18 cellular contexts compared by ENCODE assay signal in the genomic region with DNA sequence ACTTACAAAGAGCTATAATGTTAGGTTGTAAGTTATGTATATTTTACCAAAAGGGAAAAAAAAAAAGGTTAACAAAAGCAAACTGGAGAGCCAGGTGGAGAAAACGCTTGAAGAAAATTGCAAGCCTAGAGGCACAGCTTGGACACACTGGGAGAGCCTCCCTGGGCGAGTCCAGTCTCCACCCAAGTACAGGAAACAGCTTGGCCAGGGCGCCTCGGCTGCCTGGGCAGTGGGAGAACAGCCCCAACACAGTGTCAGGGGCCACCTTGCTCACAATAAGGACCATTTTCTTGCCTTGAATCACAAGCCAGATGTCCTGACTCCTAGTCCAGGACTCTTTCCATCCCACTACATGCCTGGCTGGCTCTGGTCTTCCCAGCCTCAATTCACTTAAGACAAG. TPM values are rescaled to one million over a fixed set of nuclear protein-coding genes. Genes with fewer than 3 reads are reported as not detected.
DNase-seq lines count a peak whose midpoint lies in the region; ATAC-seq, FAIRE-seq and TF ChIP-seq lines count a peak whose summit lies in the region.
"Had no signal": no experiment of that assay in that cellular context is flagged by ENCODE, and none has a peak within 500 bp of the region (broad histone marks: within the 10 kb centered on the region; RNA-seq: fewer than 3 reads in every experiment).

No MANE protein-coding gene starts in this region.

- H3K27ac Mint-ChIP-seq in H9 = peak overlapping the region in 1 of 3 experiments; percentile 68; a peak in 1 of 7 replicates
- H3K27ac Mint-ChIP-seq: CD4-positive, alpha-beta memory T cell; GM23338 had no signal

- H3K23ac ChIP-seq in H9 (ENCODE audit: insufficient read length, low read depth, low read length) (no peak overlapping the region), H1 (ENCODE audit: insufficient read length) (no peak overlapping the region)

- H3K36me3 ChIP-seq in RWPE2 (ENCODE audit: low read depth) (peaks cover 22% of the 10 kb centered on the region), H1 (ENCODE audit: control insufficient read depth in 2 of 4, insufficient read depth in 4 of 4, low read length in 3 of 4) (no peaks in the 10 kb centered on the region), sigmoid colon (peaks cover 0 to 69% (median 12%) of the 10 kb centered on the region in 4 donors)

- no peaks in the 10 kb centered on the region for H3K9me3 ChIP-seq in H9 (ENCODE audit: control insufficient read depth, low read depth, low read length)
- H3K9me3 ChIP-seq in RWPE2 (ENCODE audit: severe bottlenecking) = no peaks in the 10 kb centered on the region
- no peaks in the 10 kb centered on the region for H3K9me3 ChIP-seq in H1 (ENCODE audit: insufficient read depth in 2 of 2, low read depth in 1 of 2, low read length in 1 of 2)
- H3K9me3 ChIP-seq in sigmoid colon = no peaks in the 10 kb centered on the region
- H3K9me3 ChIP-seq: A549, BE2C, HAP-1 had no signal

- no peak overlapping the region for H2BK15ac ChIP-seq in H9 (ENCODE audit: low read depth, low read length)
- H2BK15ac ChIP-seq in H1 (ENCODE audit: low read length) = no peak overlapping the region

- H2BK20ac ChIP-seq in H9 (ENCODE audit: low read depth, low read length, poor library complexity, severe bottlenecking) (no peak overlapping the region), H1 (ENCODE audit: low read length) (no peak overlapping the region)

- H3T11ph ChIP-seq in H9 (ENCODE audit: low read length) = no peak overlapping the region

- H3K18ac ChIP-seq in H9 (ENCODE audit: insufficient read length, low read depth, low read length) = no peak overlapping the region
- H3K18ac ChIP-seq in H1 (ENCODE audit: extremely low read depth, low read length) = no peak overlapping the region

- H4K20me1 ChIP-seq in H9 (ENCODE audit: control insufficient read depth, insufficient read depth, insufficient read length) (no peaks in the 10 kb centered on the region), H1 (replicated peaks in 1 of 2; ENCODE audit: control insufficient read depth in 1 of 2, insufficient read depth in 2 of 2, low read length in 2 of 2) (no peaks in the 10 kb centered on the region)

- intact Hi-C loops in sigmoid colon (cut with DNase I) = no loop called here

- H2AFZ ChIP-seq in H9 (ENCODE audit: low read length) (no peak overlapping the region), H1 (ENCODE audit: low read length) (no peak overlapping the region)
- H2AFZ ChIP-seq: GM23338 had no signal

- H3K4ac ChIP-seq in H9 (ENCODE audit: low read depth, low read length) = no peak overlapping the region
- no peak overlapping the region for H3K4ac ChIP-seq in H1 (replicated peaks; ENCODE audit: insufficient read length, low read depth, low read length)

- TF ChIP-seq CTCF in H9 (conservative IDR thresholded peaks at IDR 0.05) (no peak), RWPE2 (IDR thresholded peaks at IDR 0.05; ENCODE audit: poor library complexity, severe bottlenecking) (no peak), H1 (IDR thresholded peaks at IDR 0.05; ENCODE audit: control extremely low read depth in 1 of 3, insufficient read depth in 1 of 3, low read depth in 1 of 3, low read length in 3 of 3) (no peak), sigmoid colon (IDR thresholded peaks at IDR 0.05) (no peak)

- DNase-seq in H9 (peak; percentile 11), RWPE2 (ENCODE audit: low spot score) (peak; percentile 29), H1 (ENCODE audit: low read depth in 1 of 2, low spot score in 2 of 2) (no peak), sigmoid colon (peak; percentile 13), HuH-7 (ENCODE audit: low spot score) (no peak)
- DNase-seq in activated CD4-positive, alpha-beta T cell treated with anti-CD3 and anti-CD28 coated beads, Interleukin-2, amount 50 U/mL, for 48 hours = no peak
- DNase-seq: BE2C; CD4-positive, alpha-beta memory T cell; DMS153; DMS79 treated with DMSO at 0.1 percent for 48 hours; EL had no signal

- H2BK12ac ChIP-seq in H9 (ENCODE audit: insufficient read length, low read depth, low read length) (no peak overlapping the region), H1 (ENCODE audit: low read depth, low read length) (no peak overlapping the region)

- no peak overlapping the region for H2AK5ac ChIP-seq in H9 (ENCODE audit: insufficient read length, low read length)
- H2AK5ac ChIP-seq in H1 (ENCODE audit: low read depth, low read length) = no peak overlapping the region

- H3K4me1 Mint-ChIP-seq in H9 = peaks cover 0 to 2% of the 10 kb centered on the region in 2 experiments; a peak in 2 of 4 replicates
- H3K4me1 Mint-ChIP-seq: CD4-positive, alpha-beta memory T cell had no signal

- H3K4me2 ChIP-seq in H9 (ENCODE audit: insufficient read depth, insufficient read length, low read length) (no peak overlapping the region), H1 (ENCODE audit: insufficient read depth in 1 of 2, low read depth in 2 of 2, low read length in 2 of 2) (no peak overlapping the region)
- H3K4me2 ChIP-seq: A549, GM23338 had no signal

- peaks cover 1 to 14% (median 10%) of the 10 kb centered on the region in 3 experiments; a peak in 5 of 7 replicates for H3K36me3 Mint-ChIP-seq in H9 (ENCODE audit: insufficient read depth in 1 of 3, low read depth in 3 of 3)
- H3K36me3 Mint-ChIP-seq: CD4-positive, alpha-beta memory T cell had no signal

- H2BK5ac ChIP-seq in H9 (ENCODE audit: insufficient read length, low read length) = no peak overlapping the region
- H2BK5ac ChIP-seq in H1 (ENCODE audit: low read depth, low read length) = no peak overlapping the region

- CTCF ChIA-PET in H1 (lab: Charles Lee; ENCODE audit: partially characterized antibody) = interaction anchor here (0.7 to 7.5 kb wide), 7 partner anchors 11 to 387 kb away, joined by 3 to 59 read pairs (median 6); no protein-coding TSS in a partner anchor

- no peak overlapping the region for H3K4me3 Mint-ChIP-seq in H9
- H3K4me3 Mint-ChIP-seq: CD4-positive, alpha-beta memory T cell; GM23338 had no signal

- no peak overlapping the region for H4K91ac ChIP-seq in H9 (ENCODE audit: insufficient read length, low read depth, low read length)
- H4K91ac ChIP-seq in H1 (replicated peaks; ENCODE audit: insufficient read length, low read length) = peak overlapping the region; percentile 7

- H3K79me2 ChIP-seq in H9 (ENCODE audit: insufficient read depth, low read length) (no peaks in the 10 kb centered on the region), H1 (ENCODE audit: control insufficient read depth in 1 of 2, insufficient read depth in 2 of 2, low read length in 2 of 2) (no peaks in the 10 kb centered on the region)

- no peak overlapping the region for H3K14ac ChIP-seq in H9 (ENCODE audit: insufficient read depth, low read length)
- H3K14ac ChIP-seq in H1 (ENCODE audit: insufficient read length) = no peak overlapping the region

- H3K4me1 ChIP-seq in H9 (ENCODE audit: insufficient read depth, low read length) (no peaks in the 10 kb centered on the region), RWPE2 (ENCODE audit: insufficient read depth, poor library complexity, severe bottlenecking) (peaks cover 3% of the 10 kb centered on the region), H1 (replicated peaks in 1 of 4; ENCODE audit: control insufficient read depth in 3 of 4, insufficient read depth in 4 of 4, low read length in 3 of 4) (no peaks in the 10 kb centered on the region; a peak in 2 of 7 replicates), sigmoid colon (no peaks in the 10 kb centered on the region)
- H3K4me1 ChIP-seq: A549, HAP-1 had no signal

- H3K23me2 ChIP-seq in H9 (ENCODE audit: insufficient read length, low read depth, low read length, poor library complexity, severe bottlenecking) = no peaks in the 10 kb centered on the region
- H3K23me2 ChIP-seq in H1 (ENCODE audit: low read depth, low read length) = no peaks in the 10 kb centered on the region

- no peak for FAIRE-seq in H1 (lab: Jason Lieb, UNC)
- FAIRE-seq: A549, G401.6, GM12891, HepG2 had no signal

- TF ChIP-seq EP300 in H1 (IDR thresholded peaks at IDR 0.05; ENCODE audit: borderline replicate concordance in 1 of 2, low read depth in 2 of 2, low read length in 2 of 2) (no peak), sigmoid colon (IDR thresholded peaks at IDR 0.05) (no peak)

- no peak overlapping the region for H3K9ac ChIP-seq in H9 (ENCODE audit: extremely low read depth, insufficient read length, low read length)
- H3K9ac ChIP-seq in H1 (replicated peaks in 1 of 4; ENCODE audit: extremely low read depth in 1 of 4, low read depth in 3 of 4, low read length in 3 of 4) = no peak overlapping the region

- H3K27ac ChIP-seq in H9 (ENCODE audit: insufficient read length, low read depth, low read length) = no peak overlapping the region
- H3K27ac ChIP-seq in RWPE2 (ENCODE audit: poor library complexity, severe bottlenecking) = no peak overlapping the region
- no peak overlapping the region for H3K27ac ChIP-seq in H1 (ENCODE audit: low read depth, low read length)
- no peak overlapping the region for H3K27ac ChIP-seq in sigmoid colon
- H3K27ac ChIP-seq: A549, C4-2B had no signal

- H3K27me3 ChIP-seq in H9 (ENCODE audit: insufficient read depth, low read length) (no peaks in the 10 kb centered on the region), RWPE2 (ENCODE audit: insufficient read depth, poor library complexity, severe bottlenecking) (no peaks in the 10 kb centered on the region), H1 (replicated peaks in 1 of 4; ENCODE audit: control insufficient read depth in 3 of 4, extremely low read depth in 1 of 4, insufficient read depth in 3 of 4, low read length in 3 of 4) (no peaks in the 10 kb centered on the region; a peak in 1 of 7 replicates), sigmoid colon (no peaks in the 10 kb centered on the region)
- H3K27me3 ChIP-seq: BE2C had no signal

- no CpG with 5 or more reads among the region's 4 CpGs for WGBS in H9 (ENCODE audit: extremely low coverage, insufficient read length, low lambda C conversion rate)
- 93% methylated on average over 4 of the region's 4 CpGs; no CpG with 5 or more reads in 1 of the 2 experiments for WGBS in H1 (ENCODE audit: extremely low coverage in 1 of 2, insufficient coverage in 1 of 2, insufficient read length in 1 of 2, insufficient replicate concordance in 2 of 2, low coverage in 1 of 2, low lambda C conversion rate in 2 of 2, missing lambda C conversion rate in 1 of 2), 2 experiments
- 54 to 76% methylated on average over 4 of the region's 4 CpGs for WGBS in sigmoid colon, 2 donors

- H3K27me3 Mint-ChIP-seq in H9 (ENCODE audit: low read depth) = no peaks in the 10 kb centered on the region
- H3K27me3 Mint-ChIP-seq: CD4-positive, alpha-beta memory T cell had no signal

- no peak overlapping the region for H4K8ac ChIP-seq in H9 (replicated peaks; ENCODE audit: insufficient read length, low read depth, low read length)
- H4K8ac ChIP-seq in H1 (ENCODE audit: extremely low read depth, insufficient read depth, low read length) = no peak overlapping the region

- POLR2A ChIA-PET in H1 (lab: Charles Lee; ENCODE audit: partially characterized antibody) = no interaction called here

- TF ChIP-seq POLR2A in H1 (IDR thresholded peaks at IDR 0.05; ENCODE audit: control extremely low read depth in 1 of 2, low read depth in 2 of 2, low read length in 2 of 2) (no peak), sigmoid colon (IDR thresholded peaks at IDR 0.05) (no peak)

- no peak for TF ChIP-seq RAD21 in H1 (IDR thresholded peaks at IDR 0.05 in 1 of 2, conservative IDR thresholded peaks at IDR 0.05 in 1 of 2; ENCODE audit: low read depth in 2 of 2, low read length in 2 of 2)

- no peaks in the 10 kb centered on the region for H3K79me1 ChIP-seq in H9 (ENCODE audit: insufficient read depth, low read depth, low read length, poor library complexity, severe bottlenecking)
- no peaks in the 10 kb centered on the region for H3K79me1 ChIP-seq in H1 (ENCODE audit: low read depth, low read length)

- ATAC-seq in RWPE2 (ENCODE audit: low read depth) = no peak
- ATAC-seq: A549, GM23338, HepG2 had no signal

- H3K4me3 ChIP-seq in RWPE2 (ENCODE audit: severe bottlenecking) (no peak overlapping the region), H1 (ENCODE audit: extremely low read depth in 1 of 4, insufficient read depth in 2 of 4, low read depth in 3 of 4, low read length in 4 of 4) (no peak overlapping the region), sigmoid colon (no peak overlapping the region)
- H3K4me3 ChIP-seq: A549, GM23338, HAP-1 had no signal

- no peak overlapping the region for H4K5ac ChIP-seq in H9 (ENCODE audit: insufficient read length, low read depth, low read length)
- H4K5ac ChIP-seq in H1 (ENCODE audit: insufficient read length, low read depth, low read length) = no peak overlapping the region

- H3K56ac ChIP-seq in H9 (ENCODE audit: insufficient read length, low read depth, low read length) (no peak overlapping the region), H1 (replicated peaks; ENCODE audit: insufficient read length, low read depth, low read length) (no peak overlapping the region)

- H2BK120ac ChIP-seq in H9 (ENCODE audit: low read depth, low read length, poor library complexity, severe bottlenecking) = no peak overlapping the region
- no peak overlapping the region for H2BK120ac ChIP-seq in H1 (replicated peaks; ENCODE audit: low read depth, low read length)

- H3K9me3 Mint-ChIP-seq in H9 = no peaks in the 10 kb centered on the region
- H3K9me3 Mint-ChIP-seq: CD4-positive, alpha-beta memory T cell; GM23338 had no signal

RNA-seq across cellular contexts. Expression of gene TTC7B, which starts 33.3 kb away (rescaled TPM):
- total RNA-seq in H9 (2021) (30.3 and 33.7 TPM in 2 replicates), sigmoid colon (10 to 100 TPM; 46.8 to 70.9 (median 61.2) TPM)
- 31.2 and 34.0 TPM in 2 replicates for total RNA-seq in H1 (2021; fragmentation: NEBNext Ultra II Directional; extraction: Animal tissue kit (Norgen Biotek cat#: 25700))
- polyA plus RNA-seq in H1 (2011; rRNA removed) (23.7 and 31.5 TPM in 2 replicates), sigmoid colon (1 to 10 TPM; 5.5 to 9.2 (median 6.0) TPM)
- 20.1 TPM for polyA plus RNA-seq in H1 (2011; cell fraction: cytosol; rRNA removed)
- polyA plus RNA-seq in H1 (2011; cell fraction: nucleus; rRNA removed) = 38.7 TPM
- polyA plus RNA-seq in H1 (2012, experiment 1 of 2) = 22.3 to 30.8 TPM (median 23.0 TPM) in 4 replicates
- 10.1 TPM for polyA plus RNA-seq in H1 (2012, experiment 2 of 2)
- polyA plus RNA-seq in H1 (2013, experiment 1 of 2) = 14.6 TPM
- polyA plus RNA-seq in H1 (2013, experiment 2 of 2) = 14.6 TPM
- 29.7 and 35.0 TPM in 2 replicates for polyA minus RNA-seq in H1 (2011; rRNA and poly(A)+ RNA removed)
- polyA minus RNA-seq in H1 (2011; cell fraction: cytosol; rRNA and poly(A)+ RNA removed) = 39.4 TPM
- 45.8 TPM for polyA minus RNA-seq in H1 (2011; cell fraction: nucleus; rRNA and poly(A)+ RNA removed)

Comparison
In these comparisons a context has a peak if more than half of its experiments do, and no peak if none do; other contexts are left out.
1. DNase-seq: peak in H9 (single experiment), RWPE2 (single experiment) and sigmoid colon (single experiment); none in H1 (0 of 2), activated CD4-positive, alpha-beta T cell treated with anti-CD3 and anti-CD28 coated beads, Interleukin-2, amount 50 U/mL, for 48 hours (0 of 2) and HuH-7 (single experiment).